18 cellular contexts compared by ENCODE assay signal in the genomic region with DNA sequence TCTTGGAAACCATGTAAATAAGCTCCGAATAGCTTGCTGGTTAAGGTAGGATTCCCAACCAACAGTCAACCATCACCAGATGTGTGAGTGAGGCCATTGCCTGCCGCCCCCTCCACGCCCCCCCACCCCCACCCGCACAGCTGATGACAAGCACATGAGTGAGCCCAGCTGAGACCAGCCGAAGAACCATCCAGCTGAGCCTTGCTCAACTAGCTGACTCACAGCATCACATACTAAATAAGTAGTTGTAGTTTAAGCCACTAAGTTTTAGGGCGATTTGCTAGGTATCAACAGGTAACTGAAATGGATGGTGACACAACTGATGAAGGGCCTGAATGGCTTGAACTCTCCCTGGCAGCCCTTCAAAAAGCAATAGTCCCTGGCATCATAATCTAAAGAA. TPM values are rescaled to one million over a fixed set of nuclear protein-coding genes. Genes with fewer than 3 reads are reported as not detected.
"Had no signal": no experiment of that assay in that cellular context is flagged by ENCODE, and none has a peak within 500 bp of the region (broad histone marks: within the 10 kb centered on the region; RNA-seq: fewer than 3 reads in every experiment).

No MANE protein-coding gene starts in this region.

- H3K36me3 ChIP-seq: neutrophil had no signal

- FAIRE-seq: endometrium, frontal cortex, urothelium cell line had no signal

- H2AFZ ChIP-seq: parathyroid adenoma had no signal

- H3K27ac ChIP-seq: neutrophil, parathyroid adenoma, stomach, suprapubic skin, tibial nerve had no signal

- DNase-seq: activated CD4-positive, alpha-beta memory T cell treated with anti-CD3 and anti-CD28 coated beads for 36 hours; activated CD4-positive, alpha-beta T cell treated with anti-CD3 and anti-CD28 coated beads for 48 hours; activated naive CD4-positive, alpha-beta T cell treated with anti-CD3 and anti-CD28 coated beads for 36 hours; activated T-cell treated with anti-CD3 and anti-CD28 coated beads, Interleukin-2, amount 50 U/mL, for 48 hours; hippocampal formation; right cardiac atrium; stimulated activated CD4-positive, alpha-beta T cell treated with anti-CD3 and anti-CD28 coated beads, Interleukin-1b, Interleukin-23, amount 100 ng/mL, for 48 hours; stomach; T-helper 17 cell had no signal

- H3K9me3 ChIP-seq: neutrophil, suprapubic skin had no signal

- H3K79me2 ChIP-seq: parathyroid adenoma had no signal

- H3K4me1 ChIP-seq: parathyroid adenoma had no signal

- ATAC-seq: natural killer cell treated with Interleukin-12 subunit alpha and Interleukin-12 subunit beta and Interleukin-15 and Interleukin-18, amount 100 ng/mL, for 72 hours; right cardiac atrium; stimulated activated effector memory CD8-positive, alpha-beta T cell treated with anti-CD3 and anti-CD28 coated beads, Interleukin-12 subunit alpha, Interleukin-12 subunit beta, amount 100 ng/mL, for 72 hours; T-helper 17 cell had no signal

- H3K4me3 ChIP-seq: stomach, suprapubic skin, tibial nerve had no signal

- H3K27me3 ChIP-seq: stomach, suprapubic skin, tibial nerve had no signal

RNA-seq across cellular contexts. Expression of a gene that starts 1.6 kb away (rescaled TPM):
- total RNA-seq: activated CD4-positive, alpha-beta memory T cell treated with anti-CD3 and anti-CD28 coated beads for 36 hours; activated naive CD4-positive, alpha-beta T cell treated with anti-CD3 and anti-CD28 coated beads for 36 hours; natural killer cell treated with Interleukin-12 subunit alpha and Interleukin-12 subunit beta and Interleukin-15 and Interleukin-18, amount 100 ng/mL, for 72 hours had no signal
